ENCODE assay signal across 1 cellular context in the genomic region with DNA sequence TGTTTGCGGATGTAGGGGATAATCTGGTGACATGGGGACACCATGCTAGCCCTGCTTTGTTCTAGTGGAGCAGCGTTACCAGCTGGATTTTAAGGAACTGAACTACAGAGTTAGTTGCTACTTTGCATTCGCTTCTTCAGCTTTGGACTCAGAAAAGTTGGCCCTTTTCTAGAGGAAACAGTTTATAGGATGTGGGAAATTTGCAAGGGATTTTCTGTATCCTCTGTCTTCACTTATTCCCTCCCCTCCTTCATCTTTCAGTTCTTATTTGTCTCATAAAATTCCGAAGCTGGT.
TF ChIP-seq lines count a peak whose summit lies in the region.

No MANE protein-coding gene starts in this region.

TF ChIP-seq in WTC11, 78 proteins besides CTCF, POLR2A, EP300 and RAD21 (continued from another document):
- TF ChIP-seq, protein P1, sequence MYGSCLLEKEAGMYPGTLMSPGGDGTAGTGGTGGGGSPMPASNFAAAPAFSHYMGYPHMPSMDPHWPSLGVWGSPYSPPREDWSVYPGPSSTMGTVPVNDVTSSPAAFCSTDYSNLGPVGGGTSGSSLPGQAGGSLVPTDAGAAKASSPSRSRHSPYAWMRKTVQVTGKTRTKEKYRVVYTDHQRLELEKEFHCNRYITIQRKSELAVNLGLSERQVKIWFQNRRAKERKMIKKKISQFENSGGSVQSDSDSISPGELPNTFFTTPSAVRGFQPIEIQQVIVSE (CRISPR knock-in tag; IDR thresholded peaks at IDR 0.05; ENCODE audit: borderline replicate concordance): no peak
- TF ChIP-seq ZNF671 (CRISPR knock-in tag; IDR thresholded peaks at IDR 0.05): no peak
- TF ChIP-seq, protein P2, sequence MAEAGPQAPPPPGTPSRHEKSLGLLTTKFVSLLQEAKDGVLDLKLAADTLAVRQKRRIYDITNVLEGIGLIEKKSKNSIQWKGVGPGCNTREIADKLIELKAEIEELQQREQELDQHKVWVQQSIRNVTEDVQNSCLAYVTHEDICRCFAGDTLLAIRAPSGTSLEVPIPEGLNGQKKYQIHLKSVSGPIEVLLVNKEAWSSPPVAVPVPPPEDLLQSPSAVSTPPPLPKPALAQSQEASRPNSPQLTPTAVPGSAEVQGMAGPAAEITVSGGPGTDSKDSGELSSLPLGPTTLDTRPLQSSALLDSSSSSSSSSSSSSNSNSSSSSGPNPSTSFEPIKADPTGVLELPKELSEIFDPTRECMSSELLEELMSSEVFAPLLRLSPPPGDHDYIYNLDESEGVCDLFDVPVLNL (CRISPR knock-in tag; IDR thresholded peaks at IDR 0.05; ENCODE audit: borderline replicate concordance, low read depth): no peak
